Comparison of ENCODE assay signal across 15 cellular contexts in the genomic region with DNA sequence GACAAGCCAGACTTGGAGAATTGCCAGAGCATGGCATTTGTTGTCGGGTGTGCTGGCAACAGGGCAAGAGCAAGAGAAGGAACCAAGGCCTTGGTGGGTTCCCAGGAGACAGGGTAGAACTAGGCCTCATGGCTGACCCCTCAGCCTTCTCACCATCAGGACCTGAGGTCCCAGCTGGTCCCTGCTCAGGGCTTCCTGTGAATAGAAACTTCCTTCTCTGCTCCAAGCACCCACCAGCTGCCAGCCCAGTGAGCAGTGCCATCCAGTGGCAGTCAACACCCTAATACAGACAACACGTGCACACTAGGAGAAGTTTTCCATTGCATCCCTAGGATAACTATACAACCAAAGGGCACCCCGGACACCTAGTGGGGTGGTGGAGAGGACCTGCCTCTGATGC. TPM values are rescaled to one million over a fixed set of nuclear protein-coding genes. Genes with fewer than 3 reads are reported as not detected.
A peak's percentile ranks its signal among the peaks of the same experiment; 100 is the strongest.
DNase-seq lines count a peak whose midpoint lies in the region; ATAC-seq lines count a peak whose summit lies in the region.
"Had no signal": no experiment of that assay in that cellular context is flagged by ENCODE, and none has a peak within 500 bp of the region (broad histone marks: within the 10 kb centered on the region; RNA-seq: fewer than 3 reads in every experiment).

No MANE protein-coding gene starts in this region.

- DNase-seq in DMS53 (lab: John Stamatoyannopoulos, UW) (peak; percentile 41), DMS53 treated with DMSO at 0.1 percent for 48 hours (lab: John Stamatoyannopoulos, UW; ENCODE audit: unreplicated experiment) (no peak), H7 (peak; percentile 19), RPMI8226 (peak; percentile 38), left colon (peak in 1 of 2 donors; percentile 52), iPS-NIHi11 (ENCODE audit: low spot score) (no peak)
- no peak for DNase-seq in stimulated activated CD4-positive, alpha-beta T cell treated with anti-CD3 and anti-CD28 coated beads, Interleukin-2, amount 100 ng/mL, for 24 hours
- DNase-seq in activated T-cell treated with anti-CD3 and anti-CD28 coated beads, Interleukin-2, amount 50 U/mL, for 48 hours: no peak
- DNase-seq: anterior cingulate cortex, dermis blood vessel endothelial cell, mesendoderm, NCI-H1436, ovary had no signal

- intact Hi-C loops in left colon (cut with DNase I, micrococcal nuclease): loop anchor here in 1 of 2 donors (10.0 kb wide), 1 partner anchor 232 kb away; no protein-coding TSS in a partner anchor

- H3K4me3 ChIP-seq in H7 (ENCODE audit: insufficient read depth, low read depth, low read length): no peak overlapping the region
- H3K4me3 ChIP-seq: ovary, thoracic aorta had no signal

- H3K27me3 ChIP-seq in H7 (ENCODE audit: control insufficient read depth, insufficient read depth, low read length): peaks cover 14% of the 10 kb centered on the region
- H3K27me3 ChIP-seq: ovary had no signal

- ATAC-seq in left colon: peak; percentile 18

- no peaks in the 10 kb centered on the region for H3K36me3 ChIP-seq in H7 (replicated peaks; ENCODE audit: control insufficient read depth, insufficient read depth, low read length)
- H3K36me3 ChIP-seq: ovary, thoracic aorta had no signal

RNA-seq across cellular contexts. Expression of a gene that starts 22.8 kb away (rescaled TPM):
- 1.3 and 1.4 TPM in 2 replicates for total RNA-seq in H7 (2014; rRNA removed; shearing (Covaris generic))
- total RNA-seq in left colon: 1,000 to 10,000 TPM; 2,086 to 2,115 TPM

RNA-seq across cellular contexts. Expression of a gene that starts 27.7 kb away (rescaled TPM):
- not detected in 2 replicates for total RNA-seq in H7 (2014; rRNA removed; shearing (Covaris generic))
- total RNA-seq in left colon: not detected
- total RNA-seq: dermis blood vessel endothelial cell, ovary, thoracic aorta had no signal

RNA-seq across cellular contexts. Expression of a gene that starts 32.6 kb away (rescaled TPM):
- total RNA-seq in H7 (2014; rRNA removed; shearing (Covaris generic)): 17.3 and 18.0 TPM in 2 replicates
- 10 to 100 TPM; 36.1 to 79.4 TPM for total RNA-seq in left colon

RNA-seq across cellular contexts. Expression of a gene that starts 36.0 kb away (rescaled TPM):
- total RNA-seq in H7 (2014; rRNA removed; shearing (Covaris generic)): 0.30 and 0.31 TPM in 2 replicates
- total RNA-seq in left colon: not detected
- total RNA-seq: activated T-helper 1 cell treated with anti-CD3 and anti-CD28 coated beads, Interleukin-12 subunit alpha, Interleukin-12 subunit beta, Interleukin-2, Interleukin-4 antibody, amounts not matched to agents 30 ng/mL and 10 ng/mL and 1 ng/mL, durations not matched to agents 14 hours and 24 hours and 36 hours had no signal

RNA-seq across cellular contexts. Expression of a gene that starts 52.6 kb away (rescaled TPM):
- not detected in 2 replicates for total RNA-seq in H7 (2014; rRNA removed; shearing (Covaris generic))
- total RNA-seq in left colon: not detected
- total RNA-seq: activated T-helper 1 cell treated with anti-CD3 and anti-CD28 coated beads, Interleukin-12 subunit alpha, Interleukin-12 subunit beta, Interleukin-2, Interleukin-4 antibody, amounts not matched to agents 30 ng/mL and 10 ng/mL and 1 ng/mL, durations not matched to agents 14 hours and 24 hours and 36 hours; dermis blood vessel endothelial cell; thoracic aorta had no signal

Comparison
In these comparisons a context has a peak if more than half of its experiments do, and no peak if none do; other contexts are left out.
1. DNase-seq: peak in DMS53 (single experiment), H7 (single experiment) and RPMI8226 (single experiment); none in DMS53 treated with DMSO at 0.1 percent for 48 hours (single experiment), stimulated activated CD4-positive, alpha-beta T cell treated with anti-CD3 and anti-CD28 coated beads, Interleukin-2, amount 100 ng/mL, for 24 hours (0 of 2), activated T-cell treated with anti-CD3 and anti-CD28 coated beads, Interleukin-2, amount 50 U/mL, for 48 hours (0 of 2) and iPS-NIHi11 (single experiment).
2. RNA of a gene that starts 22.8 kb away (total RNA-seq): 2,086 to 2,115 TPM in left colon; 1.3 to 1.4 TPM in H7; every median in the first group is over 100 times any median in the second.